15 cellular contexts compared by ENCODE assay signal in genomic region chr15:63507878-63508818, GRCh38. TPM values are rescaled to one million over a fixed set of nuclear protein-coding genes. Genes with fewer than 3 reads are reported as not detected.
DNase-seq lines count a peak whose midpoint lies in the region; ATAC-seq and TF ChIP-seq lines count a peak whose summit lies in the region.
"Had no signal": no experiment of that assay in that cellular context is flagged by ENCODE, and none has a peak within 500 bp of the region (broad histone marks: within the 10 kb centered on the region; RNA-seq: fewer than 3 reads in every experiment).

No MANE protein-coding gene starts in this region.

- intact Hi-C loops in posterior vena cava (cut with DNase I) = loop anchor here in 1 of 2 donors (10.0 kb wide), 1 partner anchor 47 kb away; no protein-coding TSS in a partner anchor

- peaks cover 16% of the 10 kb centered on the region for H3F3A ChIP-seq in DOHH2 (ENCODE audit: control insufficient read depth, insufficient read depth)

- no peaks in the 10 kb centered on the region for H3K9me3 Mint-ChIP-seq in activated naive CD8-positive, alpha-beta T cell (ENCODE audit: low read depth)
- H3K9me3 Mint-ChIP-seq in naive B cell = no peaks in the 10 kb centered on the region

- H3K27ac Mint-ChIP-seq in activated naive CD8-positive, alpha-beta T cell = peak overlapping the region; percentile 93
- H3K27ac Mint-ChIP-seq in naive B cell = peak overlapping the region in 4 of 6 donors; percentile 12 to 67 (median 22)

- peak overlapping the region; percentile 3 to 100 (median 58); a peak in 17 of 22 replicates for H3K9ac ChIP-seq in BLaER1 treated with 17β-estradiol and CSF1 and Interleukin-3, amounts not matched to agents 10 nM and 100 nM

- H3K9me3 ChIP-seq in BLaER1 treated with 17β-estradiol and CSF1 and Interleukin-3, amounts not matched to agents 10 nM and 100 nM (replicated peaks in 1 of 11) = no peaks in the 10 kb centered on the region
- H3K9me3 ChIP-seq in DOHH2 (ENCODE audit: control insufficient read depth, insufficient read depth, low read length) = no peaks in the 10 kb centered on the region
- H3K9me3 ChIP-seq: esophagus squamous epithelium, transverse colon had no signal

- DNase-seq in naive B cell = no peak
- DNase-seq in posterior vena cava (ENCODE audit: low spot score) = no peak
- DNase-seq in SHP77 treated with DMSO at 0.1 percent for 48 hours (lab: John Stamatoyannopoulos, UW) = no peak
- DNase-seq in ACHN = no peak
- DNase-seq: anterior cingulate cortex, cortex of kidney, esophagus squamous epithelium, GDM1, hippocampal formation, left cardiac atrium, transverse colon had no signal

- no peaks in the 10 kb centered on the region for H3K36me3 Mint-ChIP-seq in activated naive CD8-positive, alpha-beta T cell
- no peaks in the 10 kb centered on the region for H3K36me3 Mint-ChIP-seq in naive B cell

- in situ Hi-C loops in ACHN (cut with HindIII; ENCODE audit: low pct_ligation_motif_present, low pct_unique_long_range_greater_than_20kb, low sequenced_read_pairs) = no loop called here

- peak overlapping the region; percentile 82 to 97 (median 90) for H3K4me2 ChIP-seq in BLaER1 treated with 17β-estradiol and CSF1 and Interleukin-3, amounts not matched to agents 10 nM and 100 nM
- peak overlapping the region; percentile 30 for H3K4me2 ChIP-seq in DOHH2 (ENCODE audit: low read length)

- peaks cover 73 to 86% (median 76%) of the 10 kb centered on the region in 11 experiments for H4K20me1 ChIP-seq in BLaER1 treated with 17β-estradiol and CSF1 and Interleukin-3, amounts not matched to agents 10 nM and 100 nM
- H4K20me1 ChIP-seq in DOHH2 (ENCODE audit: control insufficient read depth, insufficient read depth, low read depth, low read length) = peaks cover 41% of the 10 kb centered on the region

- H3K36me3 ChIP-seq in BLaER1 treated with 17β-estradiol and CSF1 and Interleukin-3, amounts not matched to agents 10 nM and 100 nM = peaks cover 0 to 14% (median 4%) of the 10 kb centered on the region in 11 experiments; a peak in 7 of 22 replicates
- peaks cover 17% of the 10 kb centered on the region; the same call in 1 of the 2 replicates for H3K36me3 ChIP-seq in DOHH2 (ENCODE audit: control insufficient read depth, low read length)
- H3K36me3 ChIP-seq: esophagus squamous epithelium, transverse colon had no signal

- H3K4me3 Mint-ChIP-seq in activated naive CD8-positive, alpha-beta T cell = peak overlapping the region; percentile 91
- H3K4me3 Mint-ChIP-seq in naive B cell = peak overlapping the region in 5 of 8 donors; percentile 19 to 63 (median 34)

- peaks cover 54 to 72% (median 67%) of the 10 kb centered on the region in 10 experiments for H3K4me1 ChIP-seq in BLaER1 treated with 17β-estradiol and CSF1 and Interleukin-3, amounts not matched to agents 10 nM and 100 nM
- peaks cover 76% of the 10 kb centered on the region for H3K4me1 ChIP-seq in DOHH2 (ENCODE audit: control insufficient read depth, low read length)

- H3K79me2 ChIP-seq in DOHH2 (ENCODE audit: control insufficient read depth, low read length) = peaks cover 91% of the 10 kb centered on the region

- H3K27me3 Mint-ChIP-seq in activated naive CD8-positive, alpha-beta T cell = no peaks in the 10 kb centered on the region
- H3K27me3 Mint-ChIP-seq in naive B cell = no peaks in the 10 kb centered on the region

- ATAC-seq in naive B cell (ENCODE audit: low read depth in 2 of 2) (no peak), HG02571 (IDR thresholded peaks at IDR 0.05; ENCODE audit: unreplicated experiment) (no peak)
- ATAC-seq: left cardiac atrium had no signal

- peaks cover 80% of the 10 kb centered on the region for H3K4me1 Mint-ChIP-seq in activated naive CD8-positive, alpha-beta T cell (ENCODE audit: low read depth)
- H3K4me1 Mint-ChIP-seq in naive B cell = peaks cover 54 to 80% (median 76%) of the 10 kb centered on the region in 3 donors

- H3K27ac ChIP-seq in BLaER1 treated with 17β-estradiol and CSF1 and Interleukin-3, amounts not matched to agents 10 nM and 100 nM = peak overlapping the region in 2 of 11 experiments; percentile 7 to 16; a peak in 2 of 22 replicates
- H3K27ac ChIP-seq in DOHH2 (ENCODE audit: low read depth, low read length) = no peak overlapping the region

- H3K4me3 ChIP-seq in BLaER1 treated with 17β-estradiol and CSF1 and Interleukin-3, amounts not matched to agents 10 nM and 100 nM = peak overlapping the region in 8 of 10 experiments; percentile 15 to 97 (median 94); a peak in 14 of 20 replicates
- H3K4me3 ChIP-seq in DOHH2 (ENCODE audit: low read length) = no peak overlapping the region
- H3K4me3 ChIP-seq: esophagus squamous epithelium, transverse colon had no signal

- no peaks in the 10 kb centered on the region for H3K27me3 ChIP-seq in BLaER1 treated with 17β-estradiol and CSF1 and Interleukin-3, amounts not matched to agents 10 nM and 100 nM
- no peaks in the 10 kb centered on the region; the same call in 1 of the 2 replicates for H3K27me3 ChIP-seq in DOHH2 (ENCODE audit: control insufficient read depth, low read length)
- H3K27me3 ChIP-seq: esophagus squamous epithelium, transverse colon had no signal

- H3K9me2 ChIP-seq in DOHH2 (replicated peaks; ENCODE audit: control insufficient read depth, low read length) = no peaks in the 10 kb centered on the region

- no peak for TF ChIP-seq CTCF in DOHH2 (IDR thresholded peaks at IDR 0.05; ENCODE audit: low read depth, low read length, poor library complexity, severe bottlenecking)

RNA-seq across cellular contexts. Expression of gene USP3, which starts 3.8 kb away (rescaled TPM):
- 10 to 100 TPM; 53.6 to 88.0 (median 58.7) TPM for polyA plus RNA-seq in naive B cell (ENCODE audit: low read depth in 6 of 6)
- total RNA-seq in posterior vena cava = 10 to 100 TPM; 40.3 to 41.8 TPM
